In the genomic region with DNA sequence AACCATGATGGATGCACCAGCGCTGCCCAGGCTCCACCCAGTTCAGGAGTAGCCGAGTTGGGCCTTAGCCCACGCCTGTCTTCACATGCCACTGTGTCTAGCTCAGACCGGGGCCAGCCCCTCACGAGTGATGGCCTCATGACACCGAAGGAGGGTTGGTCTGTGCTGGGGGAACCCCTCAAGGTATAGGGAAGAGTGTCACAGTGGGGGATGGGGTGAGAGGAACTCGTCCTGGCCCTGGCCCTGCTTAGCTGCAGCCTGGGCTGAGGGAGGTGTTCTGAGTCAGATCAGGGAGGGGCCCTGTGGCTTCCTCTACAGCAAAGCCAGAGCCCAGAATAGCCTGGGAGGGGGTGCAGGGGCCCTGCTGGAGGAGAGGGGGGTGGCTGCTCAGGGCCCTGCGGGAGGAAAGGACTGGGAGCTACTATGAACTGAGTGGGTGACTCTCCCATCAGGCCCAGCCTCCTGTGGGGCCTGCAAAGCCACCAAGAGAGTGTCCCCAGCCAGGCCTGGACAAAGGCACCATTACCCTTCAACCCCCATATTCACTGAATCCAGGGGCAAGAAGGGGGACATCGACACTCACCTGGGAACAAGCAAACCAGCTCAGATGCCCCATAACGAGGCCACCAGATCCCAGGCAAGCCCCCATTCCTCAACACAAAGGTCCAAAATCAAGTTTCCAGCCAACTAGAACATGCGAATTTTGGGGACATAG, we compare ENCODE assay signal across 9 cellular contexts. TPM values are rescaled to one million over a fixed set of nuclear protein-coding genes. Genes with fewer than 3 reads are reported as not detected.
A peak's percentile ranks its signal among the peaks of the same experiment; 100 is the strongest.
DNase-seq lines count a peak whose midpoint lies in the region; ATAC-seq, FAIRE-seq and TF ChIP-seq lines count a peak whose summit lies in the region.
"Had no signal": no experiment of that assay in that cellular context is flagged by ENCODE, and none has a peak within 500 bp of the region (broad histone marks: within the 10 kb centered on the region; RNA-seq: fewer than 3 reads in every experiment).

No MANE protein-coding gene starts in this region.

- H3K36me3 ChIP-seq in kidney (ENCODE audit: control insufficient read depth in 1 of 2, insufficient read depth in 2 of 2, low read length in 2 of 2) (no peaks in the 10 kb centered on the region), Caco-2 (ENCODE audit: control insufficient read depth, insufficient read depth, low read length) (no peaks in the 10 kb centered on the region)

- in situ Hi-C loops in GM13976 (cut with MboI; ENCODE audit: low sequenced_read_pairs, unreplicated experiment): loop anchor here (25.0 kb wide), 1 partner anchor 567 kb away; no protein-coding TSS in a partner anchor

- no peaks in the 10 kb centered on the region for H3K9me3 Mint-ChIP-seq in activated CD4-positive, alpha-beta T cell treated with anti-CD3 and anti-CD28 coated beads, Interleukin-2, amount 10 ng/mL, durations not matched to agents 7 days and 5 days
- no peaks in the 10 kb centered on the region for H3K9me3 Mint-ChIP-seq in Caco-2 (ENCODE audit: unreplicated experiment)

- no peak for TF ChIP-seq CTCF in GM13976 (IDR thresholded peaks at IDR 0.05; ENCODE audit: borderline replicate concordance, control extremely low read depth, extremely low read depth, insufficient read depth, missing control alignments)
- no peak for TF ChIP-seq CTCF in kidney (IDR thresholded peaks at IDR 0.05; ENCODE audit: borderline replicate concordance, extremely low read depth, insufficient read depth)
- TF ChIP-seq CTCF in Caco-2 (IDR thresholded peaks at IDR 0.05; ENCODE audit: insufficient read depth in 1 of 2, low read depth in 1 of 2, low read length in 1 of 2, severe bottlenecking in 1 of 2, unreplicated experiment in 1 of 2): no peak

- H3K9ac ChIP-seq in kidney (ENCODE audit: low read length in 2 of 2): no peak overlapping the region

- H3K4me1 ChIP-seq in kidney (ENCODE audit: control insufficient read depth in 1 of 2, insufficient read depth in 1 of 2, low read depth in 1 of 2, low read length in 2 of 2): no peaks in the 10 kb centered on the region
- H3K4me1 ChIP-seq in Caco-2: peaks cover 29% of the 10 kb centered on the region

- H3K27me3 Mint-ChIP-seq in activated CD4-positive, alpha-beta T cell treated with anti-CD3 and anti-CD28 coated beads, Interleukin-2, amount 10 ng/mL, durations not matched to agents 7 days and 5 days: peaks cover 6% of the 10 kb centered on the region
- H3K27me3 Mint-ChIP-seq in Caco-2 (ENCODE audit: insufficient read depth, unreplicated experiment): no peaks in the 10 kb centered on the region

- no peak overlapping the region for H3K4me3 Mint-ChIP-seq in activated CD4-positive, alpha-beta T cell treated with anti-CD3 and anti-CD28 coated beads, Interleukin-2, amount 10 ng/mL, durations not matched to agents 7 days and 5 days
- no peak overlapping the region for H3K4me3 Mint-ChIP-seq in Caco-2 (ENCODE audit: unreplicated experiment)

- DNase-seq in GM13976 (ENCODE audit: low spot score) (peak; percentile 91), kidney (peak; percentile 75), Caco-2 (no peak), DMS53 (lab: John Stamatoyannopoulos, UW) (no peak), hippocampal formation (lab: John Stamatoyannopoulos, UW) (no peak)
- DNase-seq in activated CD4-positive, alpha-beta T cell treated with anti-CD3 and anti-CD28 coated beads, Interleukin-2, amount 10 ng/mL, durations not matched to agents 7 days and 5 days: peak; percentile 76

- intact Hi-C loops in kidney (cut with DNase I): no loop called here
- intact Hi-C loops in Caco-2 (cut with micrococcal nuclease; ENCODE audit: unreplicated experiment): no loop called here

- no TSS peak for BruUV-seq in Caco-2 (replicated peaks; lab: Mats Ljungman, UMichigan)

- no peak for FAIRE-seq in kidney (lab: Jason Lieb, UNC)
- FAIRE-seq: TTC549 had no signal

- peaks cover 55% of the 10 kb centered on the region for H3K4me1 Mint-ChIP-seq in activated CD4-positive, alpha-beta T cell treated with anti-CD3 and anti-CD28 coated beads, Interleukin-2, amount 10 ng/mL, durations not matched to agents 7 days and 5 days
- peaks cover 22% of the 10 kb centered on the region for H3K4me1 Mint-ChIP-seq in Caco-2 (ENCODE audit: low read depth, unreplicated experiment)

- H3K9me3 ChIP-seq in kidney (ENCODE audit: control insufficient read depth in 1 of 2, low read length in 2 of 2): no peaks in the 10 kb centered on the region
- no peaks in the 10 kb centered on the region for H3K9me3 ChIP-seq in Caco-2

- ATAC-seq in GM21447 (IDR thresholded peaks at IDR 0.05; ENCODE audit: unreplicated experiment) (peak; percentile 75), HG03575 (IDR thresholded peaks at IDR 0.05; ENCODE audit: extremely low read depth, insufficient number of reproducible peaks, low FRiP score, unreplicated experiment) (peak; percentile 59)

- POLR2A ChIA-PET in activated CD4-positive, alpha-beta T cell treated with anti-CD3 and anti-CD28 coated beads, Interleukin-2, amount 10 ng/mL, durations not matched to agents 7 days and 5 days (lab: Charles Lee): interaction anchor here (0.6 kb wide), 2 partner anchors 13 to 935 kb away, joined by 3 read pairs; no protein-coding TSS in a partner anchor
- POLR2A ChIA-PET in Caco-2 (lab: Charles Lee): no interaction called here

- CTCF ChIA-PET in activated CD4-positive, alpha-beta T cell treated with anti-CD3 and anti-CD28 coated beads, Interleukin-2, amount 10 ng/mL, durations not matched to agents 7 days and 5 days (lab: Charles Lee): interaction anchor here (0.6 to 1.1 kb wide), 3 partner anchors 16 to 51 kb away, joined by 3 read pairs; no protein-coding TSS in a partner anchor
- CTCF ChIA-PET in Caco-2 (lab: Charles Lee): no interaction called here

- peak overlapping the region; percentile 89 for H3K27ac Mint-ChIP-seq in activated CD4-positive, alpha-beta T cell treated with anti-CD3 and anti-CD28 coated beads, Interleukin-2, amount 10 ng/mL, durations not matched to agents 7 days and 5 days
- no peak overlapping the region for H3K27ac Mint-ChIP-seq in Caco-2 (ENCODE audit: unreplicated experiment)

- H3K27ac ChIP-seq in kidney (ENCODE audit: low read depth in 2 of 2, low read length in 2 of 2): no peak overlapping the region

- no peaks in the 10 kb centered on the region for H3K27me3 ChIP-seq in Caco-2 (replicated peaks; ENCODE audit: control insufficient read depth, insufficient read depth, low read length)

- H3K4me3 ChIP-seq in kidney (ENCODE audit: low read length in 2 of 2): no peak overlapping the region
- H3K4me3 ChIP-seq in Caco-2 (ENCODE audit: low read depth, low read length): no peak overlapping the region

- no peaks in the 10 kb centered on the region for H3K36me3 Mint-ChIP-seq in activated CD4-positive, alpha-beta T cell treated with anti-CD3 and anti-CD28 coated beads, Interleukin-2, amount 10 ng/mL, durations not matched to agents 7 days and 5 days (ENCODE audit: low read depth)
- H3K36me3 Mint-ChIP-seq in Caco-2 (ENCODE audit: insufficient read depth, unreplicated experiment): no peaks in the 10 kb centered on the region

RNA-seq across cellular contexts. Expression of a gene that starts 41.2 kb away (rescaled TPM):
- not detected for total RNA-seq in activated CD4-positive, alpha-beta T cell treated with anti-CD3 and anti-CD28 coated beads, Interleukin-2, amount 10 ng/mL, durations not matched to agents 7 days and 5 days
- total RNA-seq in kidney: 103 TPM
- polyA plus RNA-seq in kidney (ENCODE audit: insufficient read depth, low read depth, low replicate concordance): 1.9 TPM
- total RNA-seq in Caco-2 (2022): not detected in 2 replicates

Comparison
In these comparisons a context has a peak if more than half of its experiments do, and no peak if none do; other contexts are left out.
1. DNase-seq: peak in GM13976 (single experiment), activated CD4-positive, alpha-beta T cell treated with anti-CD3 and anti-CD28 coated beads, Interleukin-2, amount 10 ng/mL, durations not matched to agents 7 days and 5 days (single experiment) and kidney (single experiment); none in Caco-2 (0 of 2), DMS53 (single experiment) and hippocampal formation (0 of 2).
2. RNA of a gene that starts 41.2 kb away (total RNA-seq): 103 TPM in kidney (single experiment); not detected in activated CD4-positive, alpha-beta T cell treated with anti-CD3 and anti-CD28 coated beads, Interleukin-2, amount 10 ng/mL, durations not matched to agents 7 days and 5 days and not detected in Caco-2; every median in the first group is over 100 times any median in the second.